In genomic region chr3:126179825-126180476, GRCh38 we compare ENCODE assay signal across 10 cellular contexts. TPM values are rescaled to one million over a fixed set of nuclear protein-coding genes. Genes with fewer than 3 reads are reported as not detected.
DNase-seq lines count a peak whose midpoint lies in the region; ATAC-seq and TF ChIP-seq lines count a peak whose summit lies in the region.
"Had no signal": no experiment of that assay in that cellular context is flagged by ENCODE, and none has a peak within 500 bp of the region (broad histone marks: within the 10 kb centered on the region; RNA-seq: fewer than 3 reads in every experiment).

No MANE protein-coding gene starts in this region.

- peak; percentile 36 to 63 (median 59) for ATAC-seq in right lobe of liver
- no peak for ATAC-seq in stimulated activated memory B cell treated with anti-CD40 and anti-IgM and Interleukin-4, amounts not matched to agents 10 μg/mL and 1 μg/mL and 100 μg/mL, for 72 hours
- no peak for ATAC-seq in HG02852 (IDR thresholded peaks at IDR 0.05; ENCODE audit: unreplicated experiment)
- ATAC-seq in HG03432 (IDR thresholded peaks at IDR 0.05; ENCODE audit: unreplicated experiment): no peak

- WGBS in ectodermal cell, 2 experiments: 1% methylated on average over 47 of the region's 47 CpGs
- 0% methylated on average over 6 of the region's 47 CpGs for WGBS in right lobe of liver (ENCODE audit: insufficient coverage, low coverage, low lambda C conversion rate, missing lambda C conversion rate)
- WGBS in suprapubic skin: 2% methylated on average over 15 of the region's 47 CpGs

- H3K9me3 Mint-ChIP-seq in stimulated activated memory B cell treated with anti-CD40 and anti-IgM and Interleukin-4, amounts not matched to agents 10 μg/mL and 1 μg/mL and 100 μg/mL, for 72 hours: no peaks in the 10 kb centered on the region

- TF ChIP-seq CTCF in right lobe of liver (IDR thresholded peaks at IDR 0.05) (peak in 1 of 4 donors; percentile 17), suprapubic skin (IDR thresholded peaks at IDR 0.05) (no peak)

- no peaks in the 10 kb centered on the region for H3K27me3 ChIP-seq in MG63
- peaks cover 50% of the 10 kb centered on the region for H3K27me3 ChIP-seq in ectodermal cell (ENCODE audit: control insufficient read depth, insufficient read depth, low read length, poor library complexity, severe bottlenecking)
- H3K27me3 ChIP-seq in right lobe of liver: no peaks in the 10 kb centered on the region
- H3K27me3 ChIP-seq in suprapubic skin: peaks cover 36% of the 10 kb centered on the region

- intact Hi-C loops in right lobe of liver (cut with DNase I): no loop called here

- H3K27ac ChIP-seq in ectodermal cell (ENCODE audit: insufficient read depth, low read depth, low read length, poor library complexity, severe bottlenecking): no peak overlapping the region
- H3K27ac ChIP-seq in right lobe of liver: peak overlapping the region; percentile 75 to 100 (median 97)
- H3K27ac ChIP-seq in suprapubic skin: peak overlapping the region; percentile 45
- H3K27ac ChIP-seq: HL-60, SK-N-MC had no signal

- H3K4me1 ChIP-seq in ectodermal cell (ENCODE audit: control insufficient read depth, insufficient read depth, low read length) (peaks cover 7% of the 10 kb centered on the region), right lobe of liver (peaks cover 0 to 26% (median 11%) of the 10 kb centered on the region in 4 donors), suprapubic skin (peaks cover 23% of the 10 kb centered on the region)

- H3K36me3 ChIP-seq in MG63 (no peaks in the 10 kb centered on the region), ectodermal cell (ENCODE audit: control insufficient read depth, insufficient read depth, low read length) (no peaks in the 10 kb centered on the region), right lobe of liver (no peaks in the 10 kb centered on the region), suprapubic skin (no peaks in the 10 kb centered on the region)

- H3K4me3 ChIP-seq in MG63 (peak overlapping the region; percentile 40), ectodermal cell (ENCODE audit: insufficient read depth, low read depth, low read length) (peak overlapping the region; percentile 20), right lobe of liver (peak overlapping the region; percentile 69 to 91 (median 88)), suprapubic skin (peak overlapping the region; percentile 53)
- H3K4me3 ChIP-seq: SK-N-MC had no signal

- DNase-seq in MG63: no peak
- peak; percentile 70 to 81 (median 75) for DNase-seq in right lobe of liver
- no peak for DNase-seq in suprapubic skin (ENCODE audit: low spot score in 2 of 2)
- no peak for DNase-seq in T-helper 9 cell

- H3K27me3 Mint-ChIP-seq in stimulated activated memory B cell treated with anti-CD40 and anti-IgM and Interleukin-4, amounts not matched to agents 10 μg/mL and 1 μg/mL and 100 μg/mL, for 72 hours: peaks cover 56% of the 10 kb centered on the region

- TF ChIP-seq EP300 in suprapubic skin (IDR thresholded peaks at IDR 0.05): no peak

- no peak for TF ChIP-seq POLR2A in right lobe of liver (IDR thresholded peaks at IDR 0.05)
- TF ChIP-seq POLR2A in suprapubic skin (IDR thresholded peaks at IDR 0.05): no peak

- no peak overlapping the region for H3K4me3 Mint-ChIP-seq in stimulated activated memory B cell treated with anti-CD40 and anti-IgM and Interleukin-4, amounts not matched to agents 10 μg/mL and 1 μg/mL and 100 μg/mL, for 72 hours

- H3K4me1 Mint-ChIP-seq in stimulated activated memory B cell treated with anti-CD40 and anti-IgM and Interleukin-4, amounts not matched to agents 10 μg/mL and 1 μg/mL and 100 μg/mL, for 72 hours: peaks cover 14% of the 10 kb centered on the region

- H3K36me3 Mint-ChIP-seq in stimulated activated memory B cell treated with anti-CD40 and anti-IgM and Interleukin-4, amounts not matched to agents 10 μg/mL and 1 μg/mL and 100 μg/mL, for 72 hours: no peaks in the 10 kb centered on the region

- H3K9me3 ChIP-seq in MG63 (no peaks in the 10 kb centered on the region), ectodermal cell (ENCODE audit: control insufficient read depth, low read length) (no peaks in the 10 kb centered on the region), right lobe of liver (no peaks in the 10 kb centered on the region), suprapubic skin (no peaks in the 10 kb centered on the region)

- H3K27ac Mint-ChIP-seq in stimulated activated memory B cell treated with anti-CD40 and anti-IgM and Interleukin-4, amounts not matched to agents 10 μg/mL and 1 μg/mL and 100 μg/mL, for 72 hours: no peak overlapping the region

RNA-seq across cellular contexts. Expression of gene ALDH1L1, which starts 0.4 kb away (rescaled TPM):
- total RNA-seq in MG63 (2014; rRNA removed; shearing (Covaris generic); ENCODE audit: low replicate concordance): 0.27 TPM in 1 of 2 replicates, not detected in the other
- polyA plus RNA-seq in ectodermal cell (2013, experiment 1 of 4): 0.22 TPM
- polyA plus RNA-seq in ectodermal cell (2013, experiment 2 of 4): 0.18 TPM
- polyA plus RNA-seq in ectodermal cell (2013, experiment 3 of 4): not detected
- polyA plus RNA-seq in ectodermal cell (2013, experiment 4 of 4): 0.28 TPM
- total RNA-seq in right lobe of liver: 100 to 1,000 TPM in 5 of 6 experiments, 10 to 100 TPM in 1; 94.9 to 962 (median 353) TPM
- 1 to 10 TPM; 5.1 to 8.5 (median 7.4) TPM for total RNA-seq in suprapubic skin

Comparison
In these comparisons a context has a peak if more than half of its experiments do, and no peak if none do; other contexts are left out.
1. DNase-seq: peak in right lobe of liver (3 of 3); none in MG63 (single experiment), suprapubic skin (0 of 2) and T-helper 9 cell (single experiment).
2. H3K4me3 ChIP-seq: peak in every context shown above with its lines; median percentile 88 in right lobe of liver; 53 in suprapubic skin; 40 in MG63; 20 in ectodermal cell.
3. ATAC-seq: peak in right lobe of liver (4 of 4); none in stimulated activated memory B cell treated with anti-CD40 and anti-IgM and Interleukin-4, amounts not matched to agents 10 μg/mL and 1 μg/mL and 100 μg/mL, for 72 hours (single experiment), HG02852 (single experiment) and HG03432 (single experiment).
4. RNA of gene ALDH1L1, which starts 0.4 kb away (total RNA-seq): 94.9 to 962 TPM in right lobe of liver; 5.1 to 8.5 TPM in suprapubic skin and 0.27 TPM in MG63; every median in the first group is over 10 times any median in the second.